Comparison of ENCODE assay signal across 7 cellular contexts in genomic region chr1:148157803-148158202, GRCh38. TPM values are rescaled to one million over a fixed set of nuclear protein-coding genes. Genes with fewer than 3 reads are reported as not detected.
A peak's percentile ranks its signal among the peaks of the same experiment; 100 is the strongest.
DNase-seq lines count a peak whose midpoint lies in the region; ATAC-seq and TF ChIP-seq lines count a peak whose summit lies in the region.
"Not testable (repeated sequence)": the region's sequence is repeated elsewhere in the genome, so short reads cannot be mapped to it uniquely, and the experiment has no call there.

No MANE protein-coding gene starts in this region.

- peaks cover 16% of the 10 kb centered on the region for H3K4me1 ChIP-seq in DOHH2 (ENCODE audit: control insufficient read depth, low read length)
- H3K4me1 ChIP-seq in OCI-LY7 (ENCODE audit: insufficient read depth, low read length, poor library complexity, severe bottlenecking); naive thymus-derived CD4-positive, alpha-beta T cell (ENCODE audit: control insufficient read depth in 2 of 2, insufficient read depth in 2 of 2, low read length in 2 of 2): not testable (repeated sequence)

- H3K4me3 ChIP-seq in DOHH2 (ENCODE audit: low read length) (peak overlapping the region; percentile 22; the same call in 1 of the 2 replicates), OCI-LY7 (ENCODE audit: low read depth, low read length, poor library complexity, severe bottlenecking) (peak overlapping the region; percentile 43)
- H3K4me3 ChIP-seq in naive thymus-derived CD4-positive, alpha-beta T cell (ENCODE audit: low read length): not testable (repeated sequence)

- H3K27ac ChIP-seq in DOHH2 (ENCODE audit: low read depth, low read length); OCI-LY7 (ENCODE audit: low read depth, low read length, poor library complexity, severe bottlenecking); naive thymus-derived CD4-positive, alpha-beta T cell (ENCODE audit: low read depth, low read length): not testable (repeated sequence)

- not testable (repeated sequence) for H3K36me3 ChIP-seq in DOHH2 (ENCODE audit: control insufficient read depth, low read length); OCI-LY7 (ENCODE audit: insufficient read depth, low read length); naive thymus-derived CD4-positive, alpha-beta T cell (ENCODE audit: control insufficient read depth in 2 of 3, insufficient read depth in 3 of 3, low read length in 3 of 3)

- not testable (repeated sequence) for H3K9me3 Mint-ChIP-seq in activated CD4-positive, alpha-beta T cell treated with anti-CD3 and anti-CD28 coated beads for 36 hours (ENCODE audit: low read depth); activated naive CD4-positive, alpha-beta T cell treated with anti-CD3 and anti-CD28 coated beads for 36 hours; activated naive CD8-positive, alpha-beta T cell treated with anti-CD3 and anti-CD28 coated beads, Interleukin-2, amount 50 U/mL, for 24 hours; naive thymus-derived CD4-positive, alpha-beta T cell; stimulated activated naive CD8-positive, alpha-beta T cell treated with anti-CD3 and anti-CD28 coated beads, Interleukin-15, amount 100 ng/mL, for 72 hours

- H3K4me3 Mint-ChIP-seq in activated CD4-positive, alpha-beta T cell treated with anti-CD3 and anti-CD28 coated beads for 36 hours: peak overlapping the region; percentile 10
- H3K4me3 Mint-ChIP-seq in activated naive CD4-positive, alpha-beta T cell treated with anti-CD3 and anti-CD28 coated beads for 36 hours: peak overlapping the region; percentile 42
- H3K4me3 Mint-ChIP-seq in activated naive CD8-positive, alpha-beta T cell treated with anti-CD3 and anti-CD28 coated beads, Interleukin-2, amount 50 U/mL, for 24 hours: peak overlapping the region; percentile 51
- H3K4me3 Mint-ChIP-seq in naive thymus-derived CD4-positive, alpha-beta T cell: peak overlapping the region in 9 of 10 donors; percentile 9 to 79 (median 57)
- H3K4me3 Mint-ChIP-seq in stimulated activated naive CD8-positive, alpha-beta T cell treated with anti-CD3 and anti-CD28 coated beads, Interleukin-15, amount 100 ng/mL, for 72 hours: peak overlapping the region; percentile 39 to 67

- H3K27me3 Mint-ChIP-seq in activated CD4-positive, alpha-beta T cell treated with anti-CD3 and anti-CD28 coated beads for 36 hours: peaks cover 14% of the 10 kb centered on the region
- peaks cover 14% of the 10 kb centered on the region for H3K27me3 Mint-ChIP-seq in activated naive CD4-positive, alpha-beta T cell treated with anti-CD3 and anti-CD28 coated beads for 36 hours (ENCODE audit: low read depth)
- peaks cover 16% of the 10 kb centered on the region for H3K27me3 Mint-ChIP-seq in activated naive CD8-positive, alpha-beta T cell treated with anti-CD3 and anti-CD28 coated beads, Interleukin-2, amount 50 U/mL, for 24 hours
- peaks cover 18 to 33% (median 25%) of the 10 kb centered on the region in 5 donors for H3K27me3 Mint-ChIP-seq in naive thymus-derived CD4-positive, alpha-beta T cell
- peaks cover 36% of the 10 kb centered on the region for H3K27me3 Mint-ChIP-seq in stimulated activated naive CD8-positive, alpha-beta T cell treated with anti-CD3 and anti-CD28 coated beads, Interleukin-15, amount 100 ng/mL, for 72 hours

- not testable (repeated sequence) for H2AFZ ChIP-seq in OCI-LY7 (ENCODE audit: low read length)

- POLR2A ChIA-PET in OCI-LY7 (lab: Charles Lee); activated CD4-positive, alpha-beta T cell treated with anti-CD3 and anti-CD28 coated beads for 36 hours (lab: Charles Lee); naive thymus-derived CD4-positive, alpha-beta T cell (lab: Charles Lee): not testable (repeated sequence)

- not testable (repeated sequence) for BruUV-seq in OCI-LY7 (replicated peaks; lab: Mats Ljungman, UMichigan)

- not testable (repeated sequence) for H3K27me3 ChIP-seq in DOHH2 (ENCODE audit: control insufficient read depth, low read length); naive thymus-derived CD4-positive, alpha-beta T cell (ENCODE audit: control insufficient read depth in 2 of 2, insufficient read depth in 2 of 2, low read length in 2 of 2)

- not testable (repeated sequence) for H3K9me3 ChIP-seq in DOHH2 (ENCODE audit: control insufficient read depth, insufficient read depth, low read length); OCI-LY7 (ENCODE audit: low read length); naive thymus-derived CD4-positive, alpha-beta T cell (ENCODE audit: control insufficient read depth in 2 of 3, low read length in 3 of 3)

- not testable (repeated sequence) for H3K27ac Mint-ChIP-seq in activated CD4-positive, alpha-beta T cell treated with anti-CD3 and anti-CD28 coated beads for 36 hours; activated naive CD4-positive, alpha-beta T cell treated with anti-CD3 and anti-CD28 coated beads for 36 hours; activated naive CD8-positive, alpha-beta T cell treated with anti-CD3 and anti-CD28 coated beads, Interleukin-2, amount 50 U/mL, for 24 hours; stimulated activated naive CD8-positive, alpha-beta T cell treated with anti-CD3 and anti-CD28 coated beads, Interleukin-15, amount 100 ng/mL, for 72 hours
- peak overlapping the region in 1 of 9 donors; percentile 41 for H3K27ac Mint-ChIP-seq in naive thymus-derived CD4-positive, alpha-beta T cell

- DNase-seq in OCI-LY7 (ENCODE audit: low spot score); activated CD4-positive, alpha-beta T cell treated with anti-CD3 and anti-CD28 coated beads for 36 hours; activated naive CD4-positive, alpha-beta T cell treated with anti-CD3 and anti-CD28 coated beads for 36 hours; activated naive CD8-positive, alpha-beta T cell treated with anti-CD3 and anti-CD28 coated beads, Interleukin-2, amount 50 U/mL, for 24 hours; naive thymus-derived CD4-positive, alpha-beta T cell; stimulated activated naive CD8-positive, alpha-beta T cell treated with anti-CD3 and anti-CD28 coated beads, Interleukin-15, amount 100 ng/mL, for 72 hours: not testable (repeated sequence)

- H4K20me1 ChIP-seq in DOHH2 (ENCODE audit: control insufficient read depth, insufficient read depth, low read depth, low read length); OCI-LY7 (ENCODE audit: insufficient read depth, low read length): not testable (repeated sequence)

- H3K36me3 Mint-ChIP-seq in activated CD4-positive, alpha-beta T cell treated with anti-CD3 and anti-CD28 coated beads for 36 hours (ENCODE audit: low read depth); activated naive CD4-positive, alpha-beta T cell treated with anti-CD3 and anti-CD28 coated beads for 36 hours (ENCODE audit: low read depth); activated naive CD8-positive, alpha-beta T cell treated with anti-CD3 and anti-CD28 coated beads, Interleukin-2, amount 50 U/mL, for 24 hours (ENCODE audit: low read depth); naive thymus-derived CD4-positive, alpha-beta T cell: not testable (repeated sequence)

- H3K4me2 ChIP-seq in DOHH2 (ENCODE audit: low read length) (peak overlapping the region; percentile 21; the same call in 1 of the 2 replicates), OCI-LY7 (ENCODE audit: low read length) (peak overlapping the region; percentile 39)

- not testable (repeated sequence) for H3K79me2 ChIP-seq in DOHH2 (ENCODE audit: control insufficient read depth, low read length); OCI-LY7 (ENCODE audit: insufficient read depth, low read depth, low read length)

- not testable (repeated sequence) for H3F3A ChIP-seq in DOHH2 (ENCODE audit: control insufficient read depth, insufficient read depth)

- H3K9me2 ChIP-seq in DOHH2 (replicated peaks; ENCODE audit: control insufficient read depth, low read length); OCI-LY7 (ENCODE audit: insufficient read depth, low read length): not testable (repeated sequence)

- CTCF ChIA-PET in OCI-LY7 (lab: Charles Lee; ENCODE audit: unreplicated experiment); activated CD4-positive, alpha-beta T cell treated with anti-CD3 and anti-CD28 coated beads for 36 hours (lab: Charles Lee); activated naive CD4-positive, alpha-beta T cell treated with anti-CD3 and anti-CD28 coated beads for 36 hours (lab: Charles Lee); naive thymus-derived CD4-positive, alpha-beta T cell (lab: Charles Lee): not testable (repeated sequence)

- not testable (repeated sequence) for TF ChIP-seq CTCF in DOHH2 (IDR thresholded peaks at IDR 0.05; ENCODE audit: low read depth, low read length, poor library complexity, severe bottlenecking); OCI-LY7 (conservative IDR thresholded peaks at IDR 0.05; ENCODE audit: low read length)

- intact Hi-C loops in OCI-LY7 (cut with micrococcal nuclease; ENCODE audit: unreplicated experiment); activated naive CD4-positive, alpha-beta T cell treated with anti-CD3 and anti-CD28 coated beads for 36 hours (cut with micrococcal nuclease); naive thymus-derived CD4-positive, alpha-beta T cell (cut with micrococcal nuclease): not testable (repeated sequence)
- intact Hi-C loops in activated CD4-positive, alpha-beta T cell treated with anti-CD3 and anti-CD28 coated beads for 36 hours (cut with DNase I, micrococcal nuclease): loop anchor here in 1 of 2 experiments (10.0 kb wide), 1 partner anchor 107 kb away; no protein-coding TSS in a partner anchor

- not testable (repeated sequence) for ATAC-seq in activated CD4-positive, alpha-beta T cell treated with anti-CD3 and anti-CD28 coated beads for 36 hours; activated naive CD8-positive, alpha-beta T cell treated with anti-CD3 and anti-CD28 coated beads, Interleukin-2, amount 50 U/mL, for 24 hours; naive thymus-derived CD4-positive, alpha-beta T cell; stimulated activated naive CD8-positive, alpha-beta T cell treated with anti-CD3 and anti-CD28 coated beads, Interleukin-15, amount 100 ng/mL, for 72 hours

- peaks cover 11% of the 10 kb centered on the region for H3K4me1 Mint-ChIP-seq in activated CD4-positive, alpha-beta T cell treated with anti-CD3 and anti-CD28 coated beads for 36 hours
- peaks cover 12% of the 10 kb centered on the region for H3K4me1 Mint-ChIP-seq in activated naive CD4-positive, alpha-beta T cell treated with anti-CD3 and anti-CD28 coated beads for 36 hours (ENCODE audit: low read depth)
- H3K4me1 Mint-ChIP-seq in activated naive CD8-positive, alpha-beta T cell treated with anti-CD3 and anti-CD28 coated beads, Interleukin-2, amount 50 U/mL, for 24 hours: peaks cover 17% of the 10 kb centered on the region
- peaks cover 7 to 23% (median 14%) of the 10 kb centered on the region in 7 donors for H3K4me1 Mint-ChIP-seq in naive thymus-derived CD4-positive, alpha-beta T cell
- peaks cover 23% of the 10 kb centered on the region for H3K4me1 Mint-ChIP-seq in stimulated activated naive CD8-positive, alpha-beta T cell treated with anti-CD3 and anti-CD28 coated beads, Interleukin-15, amount 100 ng/mL, for 72 hours

RNA-seq across cellular contexts. Expression of gene NBPF11, which starts 5.7 kb away (rescaled TPM):
- total RNA-seq in OCI-LY7 (2014; rRNA removed; shearing (Covaris generic)): 11.7 and 13.2 TPM in 2 replicates
- 20.3 and 24.8 TPM in 2 replicates for total RNA-seq in OCI-LY7 (2022)
- 1 to 10 TPM; 6.8 to 7.6 TPM for total RNA-seq in activated CD4-positive, alpha-beta T cell treated with anti-CD3 and anti-CD28 coated beads for 36 hours
- 1 to 10 TPM; 6.7 to 7.3 TPM for total RNA-seq in activated naive CD4-positive, alpha-beta T cell treated with anti-CD3 and anti-CD28 coated beads for 36 hours
- total RNA-seq in naive thymus-derived CD4-positive, alpha-beta T cell: 10 to 100 TPM; 15.2 to 37.8 (median 29.3) TPM
- polyA plus RNA-seq in naive thymus-derived CD4-positive, alpha-beta T cell: 1 to 10 TPM; 2.6 to 6.5 TPM
